Comparison of ENCODE assay signal across 1 cellular context in genomic region chr7:104207731-104208420, GRCh38.
TF ChIP-seq lines count a peak whose summit lies in the region.

Gene ORC5 (minus strand): TSS chr7:104208013. CDS start chr7:104207904, 109 bp downstream.

TF ChIP-seq in HepG2, 621 proteins besides CTCF, POLR2A, EP300 and RAD21 (continued from another document and continues in another):
- TF ChIP-seq, protein P1, sequence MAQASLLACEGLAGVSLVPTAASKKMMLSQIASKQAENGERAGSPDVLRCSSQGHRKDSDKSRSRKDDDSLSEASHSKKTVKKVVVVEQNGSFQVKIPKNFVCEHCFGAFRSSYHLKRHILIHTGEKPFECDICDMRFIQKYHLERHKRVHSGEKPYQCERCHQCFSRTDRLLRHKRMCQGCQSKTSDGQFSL (CRISPR knock-in tag; IDR thresholded peaks at IDR 0.05), result no peak
- peak; percentile 78 for TF ChIP-seq DMAP1 (CRISPR knock-in tag; IDR thresholded peaks at IDR 0.05)
- TF ChIP-seq, protein P2, sequence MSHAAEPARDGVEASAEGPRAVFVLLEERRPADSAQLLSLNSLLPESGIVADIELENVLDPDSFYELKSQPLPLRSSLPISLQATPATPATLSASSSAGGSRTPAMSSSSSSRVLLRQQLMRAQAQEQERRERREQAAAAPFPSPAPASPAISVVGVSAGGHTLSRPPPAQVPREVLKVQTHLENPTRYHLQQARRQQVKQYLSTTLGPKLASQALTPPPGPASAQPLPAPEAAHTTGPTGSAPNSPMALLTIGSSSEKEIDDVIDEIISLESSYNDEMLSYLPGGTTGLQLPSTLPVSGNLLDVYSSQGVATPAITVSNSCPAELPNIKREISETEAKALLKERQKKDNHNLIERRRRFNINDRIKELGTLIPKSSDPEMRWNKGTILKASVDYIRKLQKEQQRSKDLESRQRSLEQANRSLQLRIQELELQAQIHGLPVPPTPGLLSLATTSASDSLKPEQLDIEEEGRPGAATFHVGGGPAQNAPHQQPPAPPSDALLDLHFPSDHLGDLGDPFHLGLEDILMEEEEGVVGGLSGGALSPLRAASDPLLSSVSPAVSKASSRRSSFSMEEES (CRISPR knock-in tag; IDR thresholded peaks at IDR 0.05), result no peak; the same call in 1 of the 2 replicates
- TF ChIP-seq ZNF235 (CRISPR knock-in tag; IDR thresholded peaks at IDR 0.05; ENCODE audit: borderline replicate concordance), result no peak
- no peak for TF ChIP-seq SNAPC4 (CRISPR knock-in tag; IDR thresholded peaks at IDR 0.05)
- no peak for TF ChIP-seq RARG (CRISPR knock-in tag; IDR thresholded peaks at IDR 0.05; ENCODE audit: low read depth)
- TF ChIP-seq, protein P3, sequence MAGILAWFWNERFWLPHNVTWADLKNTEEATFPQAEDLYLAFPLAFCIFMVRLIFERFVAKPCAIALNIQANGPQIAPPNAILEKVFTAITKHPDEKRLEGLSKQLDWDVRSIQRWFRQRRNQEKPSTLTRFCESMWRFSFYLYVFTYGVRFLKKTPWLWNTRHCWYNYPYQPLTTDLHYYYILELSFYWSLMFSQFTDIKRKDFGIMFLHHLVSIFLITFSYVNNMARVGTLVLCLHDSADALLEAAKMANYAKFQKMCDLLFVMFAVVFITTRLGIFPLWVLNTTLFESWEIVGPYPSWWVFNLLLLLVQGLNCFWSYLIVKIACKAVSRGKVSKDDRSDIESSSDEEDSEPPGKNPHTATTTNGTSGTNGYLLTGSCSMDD (CRISPR knock-in tag; IDR thresholded peaks at IDR 0.05), result no peak
- TF ChIP-seq ZNF329 (CRISPR knock-in tag; IDR thresholded peaks at IDR 0.05; ENCODE audit: low read depth), result no peak
- peak; percentile 96 for TF ChIP-seq ZMYM4 (CRISPR knock-in tag; IDR thresholded peaks at IDR 0.05)
- TF ChIP-seq, protein P4, sequence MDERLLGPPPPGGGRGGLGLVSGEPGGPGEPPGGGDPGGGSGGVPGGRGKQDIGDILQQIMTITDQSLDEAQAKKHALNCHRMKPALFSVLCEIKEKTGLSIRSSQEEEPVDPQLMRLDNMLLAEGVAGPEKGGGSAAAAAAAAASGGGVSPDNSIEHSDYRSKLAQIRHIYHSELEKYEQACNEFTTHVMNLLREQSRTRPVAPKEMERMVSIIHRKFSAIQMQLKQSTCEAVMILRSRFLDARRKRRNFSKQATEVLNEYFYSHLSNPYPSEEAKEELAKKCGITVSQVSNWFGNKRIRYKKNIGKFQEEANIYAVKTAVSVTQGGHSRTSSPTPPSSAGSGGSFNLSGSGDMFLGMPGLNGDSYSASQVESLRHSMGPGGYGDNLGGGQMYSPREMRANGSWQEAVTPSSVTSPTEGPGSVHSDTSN (CRISPR knock-in tag; IDR thresholded peaks at IDR 0.05), result no peak
- TF ChIP-seq CENPX (CRISPR knock-in tag; IDR thresholded peaks at IDR 0.05), result no peak
- peak; percentile 74; the same call in 1 of the 2 replicates for TF ChIP-seq ZNF33B (CRISPR knock-in tag; IDR thresholded peaks at IDR 0.05)
- no peak for TF ChIP-seq FOSL1 (CRISPR knock-in tag; IDR thresholded peaks at IDR 0.05; ENCODE audit: borderline replicate concordance)
- TF ChIP-seq, protein P5, sequence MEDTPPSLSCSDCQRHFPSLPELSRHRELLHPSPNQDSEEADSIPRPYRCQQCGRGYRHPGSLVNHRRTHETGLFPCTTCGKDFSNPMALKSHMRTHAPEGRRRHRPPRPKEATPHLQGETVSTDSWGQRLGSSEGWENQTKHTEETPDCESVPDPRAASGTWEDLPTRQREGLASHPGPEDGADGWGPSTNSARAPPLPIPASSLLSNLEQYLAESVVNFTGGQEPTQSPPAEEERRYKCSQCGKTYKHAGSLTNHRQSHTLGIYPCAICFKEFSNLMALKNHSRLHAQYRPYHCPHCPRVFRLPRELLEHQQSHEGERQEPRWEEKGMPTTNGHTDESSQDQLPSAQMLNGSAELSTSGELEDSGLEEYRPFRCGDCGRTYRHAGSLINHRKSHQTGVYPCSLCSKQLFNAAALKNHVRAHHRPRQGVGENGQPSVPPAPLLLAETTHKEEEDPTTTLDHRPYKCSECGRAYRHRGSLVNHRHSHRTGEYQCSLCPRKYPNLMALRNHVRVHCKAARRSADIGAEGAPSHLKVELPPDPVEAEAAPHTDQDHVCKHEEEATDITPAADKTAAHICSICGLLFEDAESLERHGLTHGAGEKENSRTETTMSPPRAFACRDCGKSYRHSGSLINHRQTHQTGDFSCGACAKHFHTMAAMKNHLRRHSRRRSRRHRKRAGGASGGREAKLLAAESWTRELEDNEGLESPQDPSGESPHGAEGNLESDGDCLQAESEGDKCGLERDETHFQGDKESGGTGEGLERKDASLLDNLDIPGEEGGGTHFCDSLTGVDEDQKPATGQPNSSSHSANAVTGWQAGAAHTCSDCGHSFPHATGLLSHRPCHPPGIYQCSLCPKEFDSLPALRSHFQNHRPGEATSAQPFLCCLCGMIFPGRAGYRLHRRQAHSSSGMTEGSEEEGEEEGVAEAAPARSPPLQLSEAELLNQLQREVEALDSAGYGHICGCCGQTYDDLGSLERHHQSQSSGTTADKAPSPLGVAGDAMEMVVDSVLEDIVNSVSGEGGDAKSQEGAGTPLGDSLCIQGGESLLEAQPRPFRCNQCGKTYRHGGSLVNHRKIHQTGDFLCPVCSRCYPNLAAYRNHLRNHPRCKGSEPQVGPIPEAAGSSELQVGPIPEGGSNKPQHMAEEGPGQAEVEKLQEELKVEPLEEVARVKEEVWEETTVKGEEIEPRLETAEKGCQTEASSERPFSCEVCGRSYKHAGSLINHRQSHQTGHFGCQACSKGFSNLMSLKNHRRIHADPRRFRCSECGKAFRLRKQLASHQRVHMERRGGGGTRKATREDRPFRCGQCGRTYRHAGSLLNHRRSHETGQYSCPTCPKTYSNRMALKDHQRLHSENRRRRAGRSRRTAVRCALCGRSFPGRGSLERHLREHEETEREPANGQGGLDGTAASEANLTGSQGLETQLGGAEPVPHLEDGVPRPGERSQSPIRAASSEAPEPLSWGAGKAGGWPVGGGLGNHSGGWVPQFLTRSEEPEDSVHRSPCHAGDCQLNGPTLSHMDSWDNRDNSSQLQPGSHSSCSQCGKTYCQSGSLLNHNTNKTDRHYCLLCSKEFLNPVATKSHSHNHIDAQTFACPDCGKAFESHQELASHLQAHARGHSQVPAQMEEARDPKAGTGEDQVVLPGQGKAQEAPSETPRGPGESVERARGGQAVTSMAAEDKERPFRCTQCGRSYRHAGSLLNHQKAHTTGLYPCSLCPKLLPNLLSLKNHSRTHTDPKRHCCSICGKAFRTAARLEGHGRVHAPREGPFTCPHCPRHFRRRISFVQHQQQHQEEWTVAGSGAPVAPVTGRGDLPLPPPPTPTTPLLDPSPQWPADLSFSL (CRISPR knock-in tag; IDR thresholded peaks at IDR 0.05), result no peak
- no peak for TF ChIP-seq ZNF256 (CRISPR knock-in tag; conservative IDR thresholded peaks at IDR 0.05)
- TF ChIP-seq ZNF44 (CRISPR knock-in tag; IDR thresholded peaks at IDR 0.05), result peak; percentile 13; the same call in 1 of the 2 replicates
- TF ChIP-seq KDM4B (CRISPR knock-in tag; IDR thresholded peaks at IDR 0.05), result no peak
- TF ChIP-seq PRDM4 (CRISPR knock-in tag; IDR thresholded peaks at IDR 0.05; ENCODE audit: borderline replicate concordance), result no peak
- peak; percentile 95 for TF ChIP-seq ZNF687 (CRISPR knock-in tag; IDR thresholded peaks at IDR 0.05)
- peak; percentile 67; the same call in 1 of the 2 replicates for TF ChIP-seq CEBPG (CRISPR knock-in tag; IDR thresholded peaks at IDR 0.05)
- peak; percentile 57; the same call in 1 of the 2 replicates for TF ChIP-seq CENPT (CRISPR knock-in tag; IDR thresholded peaks at IDR 0.05; ENCODE audit: low read depth)
- peak; percentile 70 for TF ChIP-seq CREB1 (IDR thresholded peaks at IDR 0.05)
- TF ChIP-seq CREB1 (CRISPR knock-in tag; IDR thresholded peaks at IDR 0.05), result peak; percentile 87
- TF ChIP-seq RAD51 (IDR thresholded peaks at IDR 0.05; ENCODE audit: borderline replicate concordance), result no peak
- TF ChIP-seq TBX3 (IDR thresholded peaks at IDR 0.05; ENCODE audit: borderline replicate concordance), result no peak
- no peak for TF ChIP-seq ZFP41 (CRISPR knock-in tag; IDR thresholded peaks at IDR 0.05; ENCODE audit: borderline replicate concordance)
- TF ChIP-seq SMARCE1 (IDR thresholded peaks at IDR 0.05; ENCODE audit: borderline replicate concordance), result no peak
- no peak for TF ChIP-seq ZNF781 (CRISPR knock-in tag; IDR thresholded peaks at IDR 0.05; ENCODE audit: borderline replicate concordance, not compliant biosample characterization)
